15 cellular contexts compared by ENCODE assay signal in the genomic region with DNA sequence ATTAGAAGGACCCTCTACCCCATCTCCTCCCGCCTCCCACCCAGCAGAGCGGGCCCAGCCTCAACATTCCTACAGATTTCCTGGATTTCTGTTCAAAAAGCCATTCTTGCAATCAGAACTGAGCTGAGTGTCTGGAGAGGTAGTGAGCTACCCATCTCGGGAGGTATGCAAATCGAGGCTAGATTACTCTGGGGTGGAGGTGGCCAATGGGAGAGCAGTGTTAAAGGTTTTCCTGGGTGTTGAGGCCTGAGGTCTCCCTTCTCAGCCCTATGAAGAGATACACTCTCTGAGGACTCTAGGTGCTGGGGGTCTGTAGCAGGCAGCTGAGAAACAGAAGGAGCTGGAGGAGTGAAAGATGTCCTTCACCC. TPM values are rescaled to one million over a fixed set of nuclear protein-coding genes. Genes with fewer than 3 reads are reported as not detected.
DNase-seq lines count a peak whose midpoint lies in the region; ATAC-seq, FAIRE-seq and TF ChIP-seq lines count a peak whose summit lies in the region.
"Had no signal": no experiment of that assay in that cellular context is flagged by ENCODE, and none has a peak within 500 bp of the region (broad histone marks: within the 10 kb centered on the region; RNA-seq: fewer than 3 reads in every experiment).

No MANE protein-coding gene starts in this region.

- FAIRE-seq in HepG2 (lab: Jason Lieb, UNC) (no peak), K562 (lab: Jason Lieb, UNC) (no peak)

- H3K36me3 Mint-ChIP-seq in memory B cell (no peaks in the 10 kb centered on the region), glutamatergic neuron (ENCODE audit: unreplicated experiment) (no peaks in the 10 kb centered on the region)

- no peaks in the 10 kb centered on the region for H3K4me1 ChIP-seq in HepG2 (ENCODE audit: insufficient read depth, low read length)
- no peaks in the 10 kb centered on the region for H3K4me1 ChIP-seq in right lobe of liver
- peaks cover 0 to 10% of the 10 kb centered on the region in 2 experiments; a peak in 1 of 5 replicates for H3K4me1 ChIP-seq in K562 (replicated peaks in 1 of 2; ENCODE audit: control insufficient read depth in 2 of 2, insufficient read depth in 2 of 2, low read length in 2 of 2)
- H3K4me1 ChIP-seq: HAP-1 had no signal

- CTCF ChIA-PET in HepG2 (lab: Yijun Ruan, JAX; ENCODE audit: low intra/inter-chr PET ratio, low total read pairs) (interaction anchor here (0.6 to 2.6 kb wide), 4 partner anchors 43 to 161 kb away, joined by 3 to 19 read pairs (median 8); no protein-coding TSS in a partner anchor), K562 (lab: Yijun Ruan, JAX; ENCODE audit: low intra/inter-chr PET ratio) (interaction anchor here (0.6 to 1.3 kb wide), 2 partner anchors 156 to 161 kb away, joined by 3 to 4 read pairs; no protein-coding TSS in a partner anchor)

- H3K36me3 ChIP-seq in HepG2 (replicated peaks in 1 of 2; ENCODE audit: control insufficient read depth in 1 of 2, insufficient read depth in 2 of 2, low read length in 2 of 2) (no peaks in the 10 kb centered on the region), right lobe of liver (no peaks in the 10 kb centered on the region), K562 (ENCODE audit: control insufficient read depth, insufficient read depth, low read length) (no peaks in the 10 kb centered on the region)
- H3K36me3 ChIP-seq: BLaER1, HAP-1 had no signal

- TF ChIP-seq EP300 in HepG2 (IDR thresholded peaks at IDR 0.05; ENCODE audit: low read depth in 2 of 2, low read length in 2 of 2), result no peak
- TF ChIP-seq EP300 in HepG2 (CRISPR knock-in tag; IDR thresholded peaks at IDR 0.05; ENCODE audit: borderline replicate concordance), result no peak
- TF ChIP-seq EP300 in K562 (IDR thresholded peaks at IDR 0.05; ENCODE audit: low read length), result no peak

- no peak for TF ChIP-seq CTCF in HepG2 (CRISPR knock-in tag; IDR thresholded peaks at IDR 0.05)
- TF ChIP-seq CTCF in right lobe of liver (IDR thresholded peaks at IDR 0.05), result no peak
- no peak for TF ChIP-seq CTCF in K562 (IDR thresholded peaks at IDR 0.05 in 2 of 3, conservative IDR thresholded peaks at IDR 0.05 in 1 of 3; ENCODE audit: insufficient read depth in 2 of 3, low read depth in 1 of 3, low read length in 3 of 3)
- TF ChIP-seq CTCF in glutamatergic neuron (IDR thresholded peaks at IDR 0.05; ENCODE audit: partially characterized antibody, unreplicated experiment), result no peak

- no peak overlapping the region for H3K27ac ChIP-seq in HepG2 (ENCODE audit: extremely low read length, insufficient read depth, low read length)
- no peak overlapping the region for H3K27ac ChIP-seq in right lobe of liver
- H3K27ac ChIP-seq in K562 (ENCODE audit: extremely low read depth, low read depth, low read length), result no peak overlapping the region
- H3K27ac ChIP-seq: BLaER1, HL-60 had no signal

- H2AFZ ChIP-seq in HepG2 (ENCODE audit: low read length), result no peak overlapping the region
- no peak overlapping the region for H2AFZ ChIP-seq in K562 (ENCODE audit: low read depth, low read length)

- in situ Hi-C loops in HepG2 (cut with HindIII; ENCODE audit: extremely low pct_ligation_motif_present, low pct_unique_long_range_greater_than_20kb), result loop anchor here (10.0 kb wide), 1 partner anchor 150 kb away; the partner anchor contains the start of gene SLC12A5
- in situ Hi-C loops in K562 (cut with MboI), result no loop called here

- H4K20me1 ChIP-seq in HepG2 (ENCODE audit: insufficient read depth, low read length) (no peaks in the 10 kb centered on the region; the same call in 1 of the 2 replicates), K562 (replicated peaks; ENCODE audit: control insufficient read depth, insufficient read depth, low read length) (peaks cover 8% of the 10 kb centered on the region; the same call in 1 of the 2 replicates)
- H4K20me1 ChIP-seq: BLaER1 had no signal

- no peak overlapping the region for H3K27ac Mint-ChIP-seq in memory B cell
- no peak overlapping the region for H3K27ac Mint-ChIP-seq in glutamatergic neuron (ENCODE audit: unreplicated experiment)

- H3K9me3 Mint-ChIP-seq in memory B cell, result no peaks in the 10 kb centered on the region
- peaks cover 1% of the 10 kb centered on the region for H3K9me3 Mint-ChIP-seq in glutamatergic neuron (ENCODE audit: unreplicated experiment)

- H3K27me3 ChIP-seq in HepG2 (ENCODE audit: control insufficient read depth in 1 of 2, insufficient read depth in 2 of 2, low read length in 2 of 2) (peaks cover 15 to 87% of the 10 kb centered on the region in 2 experiments), right lobe of liver (peaks cover 0 to 12% of the 10 kb centered on the region in 2 donors), K562 (ENCODE audit: control insufficient read depth in 2 of 2, insufficient read depth in 2 of 2, low read length in 2 of 2) (peaks cover 21 to 76% of the 10 kb centered on the region in 2 experiments)

- peaks cover 5% of the 10 kb centered on the region for H3K4me1 Mint-ChIP-seq in memory B cell
- H3K4me1 Mint-ChIP-seq in glutamatergic neuron (ENCODE audit: low read depth, unreplicated experiment), result peaks cover 14% of the 10 kb centered on the region

- H3K4me2 ChIP-seq in HepG2 (ENCODE audit: low read depth, low read length) (0 out of 2 replicates have a peak overlapping the region, but pooled peaks have one; percentile 29), K562 (ENCODE audit: insufficient read depth, low read length) (no peak overlapping the region)
- H3K4me2 ChIP-seq: BLaER1 had no signal

- peak overlapping the region; percentile 35 for H3K4me3 Mint-ChIP-seq in memory B cell
- H3K4me3 Mint-ChIP-seq in glutamatergic neuron (ENCODE audit: unreplicated experiment), result no peak overlapping the region

- POLR2A ChIA-PET in HepG2 (lab: Yijun Ruan, JAX), result no interaction called here
- POLR2A ChIA-PET in K562 (lab: Yijun Ruan, JAX), result interaction anchor here (0.6 kb wide), 1 partner anchor 17 kb away, joined by 5 read pairs; no protein-coding TSS in a partner anchor

- H3K79me2 ChIP-seq in HepG2 (ENCODE audit: insufficient read depth, low read length) (no peaks in the 10 kb centered on the region), K562 (ENCODE audit: control insufficient read depth, insufficient read depth, low read length) (no peaks in the 10 kb centered on the region)

- H3K4me3 ChIP-seq in HepG2 (replicated peaks in 1 of 3; ENCODE audit: insufficient read depth in 1 of 3, low read depth in 2 of 3, low read length in 3 of 3) (no peak overlapping the region; a peak in 1 of 6 replicates), right lobe of liver (no peak overlapping the region), K562 (no peak overlapping the region)
- H3K4me3 ChIP-seq: BLaER1, HAP-1 had no signal

- DNase-seq in HepG2 (ENCODE audit: low spot score), result no peak
- DNase-seq in right lobe of liver, result no peak
- no peak for DNase-seq in K562 (ENCODE audit: extremely low read depth in 1 of 4, low spot score in 3 of 4)
- no peak for DNase-seq in memory B cell (ENCODE audit: low spot score in 2 of 2)
- DNase-seq in NCI-H2081 (lab: John Stamatoyannopoulos, UW), result no peak
- no peak for DNase-seq in glutamatergic neuron
- DNase-seq: DMS 273 treated with DMSO at 0.1 percent for 48 hours, NCI-H1105, NCI-H187, NCI-H446 treated with DMSO at 0.1 percent for 48 hours had no signal

- H3K9me3 ChIP-seq in HepG2 (ENCODE audit: low read length) (no peaks in the 10 kb centered on the region), right lobe of liver (no peaks in the 10 kb centered on the region), K562 (replicated peaks; ENCODE audit: control insufficient read depth, insufficient read depth, low read depth, low read length) (no peaks in the 10 kb centered on the region)
- H3K9me3 ChIP-seq: BLaER1, HAP-1 had no signal

- no peak for TF ChIP-seq RAD21 in HepG2 (CRISPR knock-in tag; IDR thresholded peaks at IDR 0.05)
- no peak for TF ChIP-seq RAD21 in K562 (CRISPR knock-in tag; conservative IDR thresholded peaks at IDR 0.05 in 1 of 2, IDR thresholded peaks at IDR 0.05 in 1 of 2)

- peaks cover 31% of the 10 kb centered on the region for H3K27me3 Mint-ChIP-seq in memory B cell
- peaks cover 7% of the 10 kb centered on the region for H3K27me3 Mint-ChIP-seq in glutamatergic neuron (ENCODE audit: unreplicated experiment)

- no peak overlapping the region for H3K9ac ChIP-seq in HepG2 (ENCODE audit: insufficient read depth, low read depth, low read length)
- H3K9ac ChIP-seq in K562 (ENCODE audit: insufficient read depth in 1 of 2, low read depth in 2 of 2, low read length in 2 of 2), result no peak overlapping the region
- H3K9ac ChIP-seq: BLaER1 had no signal

- BruUV-seq in HepG2 (replicated peaks; lab: Mats Ljungman, UMichigan) (no TSS peak), K562 (replicated peaks; lab: Mats Ljungman, UMichigan) (no TSS peak)

- no peak for ATAC-seq in HepG2
- ATAC-seq in right lobe of liver, result no peak
- no peak for ATAC-seq in K562
- no peak for ATAC-seq in memory B cell (ENCODE audit: low read depth)
- ATAC-seq in HG03196 (IDR thresholded peaks at IDR 0.05; ENCODE audit: unreplicated experiment), result no peak
- ATAC-seq in GM18907 (IDR thresholded peaks at IDR 0.05; ENCODE audit: unreplicated experiment), result no peak

- TF ChIP-seq POLR2A in HepG2 (IDR thresholded peaks at IDR 0.05; ENCODE audit: insufficient read depth in 1 of 2, low read depth in 2 of 2, low read length in 2 of 2) (no peak), right lobe of liver (IDR thresholded peaks at IDR 0.05) (no peak), K562 (conservative IDR thresholded peaks at IDR 0.05) (no peak)

- H3K9me1 ChIP-seq in K562 (ENCODE audit: control insufficient read depth, insufficient read depth, low read length), result no peaks in the 10 kb centered on the region

- WGBS in HepG2 (ENCODE audit: low lambda C conversion rate), result 41% methylated on average over 4 of the region's 4 CpGs
- 71% methylated on average over 4 of the region's 4 CpGs for WGBS in right lobe of liver (ENCODE audit: insufficient coverage, low coverage, low lambda C conversion rate, missing lambda C conversion rate)
- 6% methylated on average over 4 of the region's 4 CpGs for WGBS in K562 (ENCODE audit: insufficient coverage, low coverage, missing lambda C conversion rate)

- intact Hi-C loops in HepG2 (cut with micrococcal nuclease; ENCODE audit: unreplicated experiment), result no loop called here
- intact Hi-C loops in right lobe of liver (cut with DNase I), result loop anchor here in 1 of 2 donors (10.0 kb wide), 1 partner anchor 150 kb away; the partner anchor contains the start of gene SLC12A5
- intact Hi-C loops in K562 (cut with micrococcal nuclease), result loop anchor here (2.0 kb wide), 1 partner anchor 42 kb away; no protein-coding TSS in a partner anchor

RNA-seq across cellular contexts. Expression of gene CD40, which starts 57.0 kb away (rescaled TPM):
- total RNA-seq in HepG2 (2016; rRNA removed; fragmentation: Illumina TruSeq; extraction: Trizol) (2.2 and 4.6 TPM in 2 replicates), right lobe of liver (10 to 100 TPM in 2 of 6 experiments, 1 to 10 TPM in 4; 8.8 to 11.7 (median 9.4) TPM), K562 (2014; rRNA removed) (1.5 and 1.6 TPM in 2 replicates), K562 (2014; rRNA removed; fragmentation: Illumina TruSeq; extraction: Trizol) (1.1 and 1.3 TPM in 2 replicates), K562 (2015; rRNA removed; fragmentation: Illumina TruSeq; extraction: Trizol) (0.64 and 0.76 TPM in 2 replicates), K562 (2021) (2.0 and 2.1 TPM in 2 replicates), glutamatergic neuron (ENCODE audit: unreplicated experiment) (1.2 TPM)
- 1.6 and 2.0 TPM in 2 replicates for total RNA-seq in HepG2 (2016; cell fraction: cytosol; rRNA removed; fragmentation: Illumina TruSeq; extraction: Trizol; ENCODE audit: low read depth)
- total RNA-seq in HepG2 (2016; cell fraction: insoluble cytoplasmic fraction; rRNA removed; fragmentation: Illumina TruSeq; extraction: Trizol), result 2.5 and 4.5 TPM in 2 replicates
- total RNA-seq in HepG2 (2016; cell fraction: membrane; rRNA removed; fragmentation: Illumina TruSeq; extraction: Trizol), result 2.7 and 3.4 TPM in 2 replicates
- total RNA-seq in HepG2 (2016; cell fraction: nucleus; rRNA removed; fragmentation: Illumina TruSeq; extraction: Trizol), result 4.5 and 5.3 TPM in 2 replicates
- polyA plus RNA-seq in HepG2 (2011; rRNA removed) (13.4 TPM in 2 replicates), K562 (2011; rRNA removed) (2.2 and 3.7 TPM in 2 replicates), K562 (2014; fragmentation: Illumina TruSeq; extraction: Trizol) (1.9 TPM in 2 replicates), K562 (2014; fragmentation: Nextera tagmentation; extraction: Ambion mirVana) (1 to 10 TPM; 1.0 to 1.6 TPM), K562 (2014; rRNA removed) (2.3 and 2.9 TPM in 2 replicates)
- 10.3 and 14.5 TPM in 2 replicates for polyA plus RNA-seq in HepG2 (2011; cell fraction: cytosol; rRNA removed)
- 11.5 and 13.3 TPM in 2 replicates for polyA plus RNA-seq in HepG2 (2011; cell fraction: nucleus; rRNA removed)
- 5.5 and 6.2 TPM in 2 replicates for polyA plus RNA-seq in HepG2 (2012)
- 1.8 and 2.2 TPM in 2 replicates for polyA plus RNA-seq in HepG2 (2016; cell fraction: cytosol; fragmentation: Illumina TruSeq; extraction: Trizol; ENCODE audit: low read depth)
- 2.2 and 2.6 TPM in 2 replicates for polyA plus RNA-seq in HepG2 (2016; cell fraction: insoluble cytoplasmic fraction; fragmentation: Illumina TruSeq; extraction: Trizol; ENCODE audit: low read depth)
- polyA plus RNA-seq in HepG2 (2016; cell fraction: membrane; fragmentation: Illumina TruSeq; extraction: Trizol; ENCODE audit: low read depth), result 1.6 and 2.6 TPM in 2 replicates
- 7.9 and 9.2 TPM in 2 replicates for polyA plus RNA-seq in HepG2 (2016; cell fraction: nucleus; fragmentation: Illumina TruSeq; extraction: Trizol; ENCODE audit: insufficient read depth, low read depth)
- polyA minus RNA-seq in HepG2 (2011; rRNA and poly(A)+ RNA removed; ENCODE audit: low replicate concordance), result 0.70 and 6.5 TPM in 2 replicates
- polyA minus RNA-seq in HepG2 (2011; cell fraction: cytosol; rRNA and poly(A)+ RNA removed), result 3.3 and 4.0 TPM in 2 replicates
- 4.8 and 5.8 TPM in 2 replicates for polyA minus RNA-seq in HepG2 (2011; cell fraction: nucleus; rRNA and poly(A)+ RNA removed)
- total RNA-seq in K562 (2011; cell fraction: chromatin; rRNA removed; ENCODE audit: low replicate concordance), result 2.4 and 5.1 TPM in 2 replicates
- total RNA-seq in K562 (2011; cell fraction: nucleolus; rRNA removed), result 2.4 and 4.5 TPM in 2 replicates
- 5.8 and 6.6 TPM in 2 replicates for total RNA-seq in K562 (2011; cell fraction: nucleoplasm; rRNA removed)
- polyA plus RNA-seq in K562 (2011; cell fraction: cytosol; rRNA removed), result 2.5 and 4.8 TPM in 2 replicates
- 3.0 and 4.6 TPM in 2 replicates for polyA plus RNA-seq in K562 (2011; cell fraction: nucleus; rRNA removed)
- 1.7 and 4.9 TPM in 2 replicates for polyA plus RNA-seq in K562 (2012)
- polyA minus RNA-seq in K562 (2011; rRNA and poly(A)+ RNA removed), result 0.75 and 1.5 TPM in 2 replicates
- polyA minus RNA-seq in K562 (2011; cell fraction: cytosol; rRNA and poly(A)+ RNA removed), result 0.67 and 1.5 TPM in 2 replicates
- 0.89 and 2.4 TPM in 2 replicates for polyA minus RNA-seq in K562 (2011; cell fraction: nucleus; rRNA and poly(A)+ RNA removed)

Comparison
In these comparisons a context has a peak if more than half of its experiments do, and no peak if none do; other contexts are left out.
1. Of the 241 proteins assayed by ChIP-seq in both HepG2 and K562: peak only in HepG2: ADNP and KDM1A; only in K562: ZFP36; in both: none; in neither: 238.